Comparison of ENCODE assay signal across 28 cellular contexts in genomic region chr7:105897999-105898398, GRCh38.
"Had no signal": no experiment of that assay in that cellular context is flagged by ENCODE, and none has a peak within 500 bp of the region (broad histone marks: within the 10 kb centered on the region; RNA-seq: fewer than 3 reads in every experiment).

No MANE protein-coding gene starts in this region.

- H3K9me3 ChIP-seq: neutrophil, pancreas, prostate gland, right lobe of liver, sigmoid colon, spleen, stomach, suprapubic skin, testis, tibial artery, upper lobe of right lung, uterus had no signal

- H3K27ac ChIP-seq: neutrophil, pancreas, prostate gland, right lobe of liver, spleen, stomach, suprapubic skin, testis, tibial artery, upper lobe of right lung, uterus had no signal

- H3K27me3 ChIP-seq: pancreas, right lobe of liver, sigmoid colon, spleen, stomach, suprapubic skin, testis, tibial artery, upper lobe of right lung, uterus had no signal

- DNase-seq: naive B cell; naive thymus-derived CD8-positive, alpha-beta T cell; nephron progenitor cell; nucleus accumbens; pancreas; retina; right cardiac atrium; right lobe of liver; sigmoid colon; spleen; stimulated activated CD4-positive, alpha-beta T cell treated with anti-CD3 and anti-CD28 coated beads, Interleukin-12 subunit alpha, Interleukin-12 subunit beta, amount 100 ng/mL, for 4 hours; stimulated activated CD4-positive, alpha-beta T cell treated with anti-CD3 and anti-CD28 coated beads, Interleukin-1b, Interleukin-23, amount 100 ng/mL, for 48 hours; stimulated activated CD4-positive, alpha-beta T cell treated with anti-CD3 and anti-CD28 coated beads, Interleukin-4, amount 100 ng/mL, for 1 hour; stimulated activated CD4-positive, alpha-beta T cell treated with anti-CD3 and anti-CD28 coated beads, Interleukin-4, amount 100 ng/mL, for 4 hours; stimulated activated CD8-positive, alpha-beta memory T cell treated with anti-CD3 and anti-CD28 coated beads, Interleukin-4, amount 100 ng/mL, for 48 hours; stimulated activated naive CD4-positive, alpha-beta T cell; stomach; testis; tibial artery; trophoblast cell; upper lobe of right lung; uterus had no signal

- H3K36me3 ChIP-seq: neutrophil, pancreas, prostate gland, right lobe of liver, sigmoid colon, spleen, stomach, suprapubic skin, tibial artery, upper lobe of right lung, uterus had no signal

- ATAC-seq: naive thymus-derived CD8-positive, alpha-beta T cell; natural killer cell treated with Interleukin-12 subunit alpha and Interleukin-12 subunit beta and Interleukin-15 and Interleukin-18, amount 100 ng/mL, for 72 hours; pancreas; right cardiac atrium; right lobe of liver; stimulated activated memory B cell treated with anti-CD40 and anti-IgM and Interleukin-4, amounts not matched to agents 10 μg/mL and 1 μg/mL and 100 μg/mL, for 72 hours; upper lobe of right lung had no signal

- H3K4me1 ChIP-seq: pancreas, prostate gland, spleen, suprapubic skin, testis, tibial artery, upper lobe of right lung, uterus had no signal

- H3K4me3 ChIP-seq: pancreas, prostate gland, right lobe of liver, sigmoid colon, smooth muscle cell, spleen, stomach, suprapubic skin, testis, tibial artery, upper lobe of right lung, uterus had no signal
